Comparison of ENCODE assay signal across 31 cellular contexts in the genomic region with DNA sequence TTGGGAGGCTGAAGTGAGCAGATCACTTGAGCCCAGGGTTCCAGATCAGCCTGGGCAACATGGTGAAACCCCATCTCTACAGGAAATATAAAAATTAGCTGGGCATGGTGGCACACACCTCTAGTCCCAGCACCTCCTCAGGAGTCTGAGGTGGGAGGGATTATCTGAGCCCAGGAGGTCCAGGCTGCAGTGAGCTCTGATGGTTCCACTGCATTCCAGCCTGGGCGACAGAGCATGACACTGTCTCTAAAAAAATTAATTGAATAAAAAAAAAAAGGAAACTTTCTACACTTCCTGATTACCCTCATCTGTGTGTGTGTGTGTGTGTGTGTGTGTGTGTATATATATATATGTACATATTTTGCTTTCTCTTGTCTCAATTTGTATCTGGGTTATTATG.
"Had no signal": no experiment of that assay in that cellular context is flagged by ENCODE, and none has a peak within 500 bp of the region (broad histone marks: within the 10 kb centered on the region; RNA-seq: fewer than 3 reads in every experiment).

No MANE protein-coding gene starts in this region.

- ATAC-seq: activated CD4-positive, CD25-positive, alpha-beta regulatory T cell treated with anti-CD3 and anti-CD28 coated beads, Interleukin-2, amount 50 U/mL, for 24 hours; activated CD8-positive, alpha-beta memory T cell treated with anti-CD3 and anti-CD28 coated beads, Interleukin-2, amount 10 ng/mL, durations not matched to agents 7 days and 5 days; activated CD8-positive, alpha-beta T cell treated with anti-CD3 and anti-CD28 coated beads, Interleukin-2, amount 10 ng/mL, durations not matched to agents 7 days and 5 days; esophagus mucosa; heart left ventricle; T-cell had no signal

- H3K9me3 Mint-ChIP-seq: activated B cell treated with CpG ODN at 0.5 μM for 24 hours; activated CD4-positive, alpha-beta memory T cell treated with anti-CD3 and anti-CD28 coated beads for 36 hours; activated CD4-positive, alpha-beta T cell treated with anti-CD3 and anti-CD28 coated beads, Interleukin-2, amount 10 ng/mL, durations not matched to agents 24 days and 14 days; activated naive CD4-positive, alpha-beta T cell treated with anti-CD3 and anti-CD28 coated beads, Interleukin-2, amount 10 ng/mL, durations not matched to agents 7 days and 5 days; activated T-helper 1 cell treated with anti-CD3 and anti-CD28 coated beads, Interleukin-12 subunit alpha, Interleukin-12 subunit beta, Interleukin-2, Interleukin-4 antibody, amounts not matched to agents 30 ng/mL and 10 ng/mL and 1 ng/mL, durations not matched to agents 14 hours and 24 hours and 36 hours; activated T-helper 2 cell treated with anti-CD3 and anti-CD28 coated beads, Interferon-gamma antibody, Interleukin-2, Interleukin-4, amounts not matched to agents 10 μg/mL and 5 μg/mL and 100 μg/mL, durations not matched to agents 14 hours and 24 hours and 36 hours; central memory CD8-positive, alpha-beta T cell; dendritic cell treated with granulocyte-macrophage colony-stimulating factor and Interleukin-4, amounts not matched to agents 40 ng/mL and 50 ng/mL, for 4 days; endodermal cell; T-cell; T-helper 1 cell treated with Interleukin-12 subunit alpha and Interleukin-12 subunit beta and Interleukin-4 antibody, amounts not matched to agents 30 μg/mL and 1 μg/mL, for 36 hours had no signal

- H3K36me3 Mint-ChIP-seq: activated CD4-positive, alpha-beta memory T cell treated with anti-CD3 and anti-CD28 coated beads for 36 hours; activated naive CD4-positive, alpha-beta T cell treated with anti-CD3 and anti-CD28 coated beads, Interleukin-2, amount 10 ng/mL, durations not matched to agents 7 days and 5 days had no signal

- H3K4me1 Mint-ChIP-seq: activated CD4-positive, alpha-beta T cell treated with anti-CD3 and anti-CD28 coated beads, Interleukin-2, amount 10 ng/mL, durations not matched to agents 24 days and 14 days; activated CD8-positive, alpha-beta memory T cell treated with anti-CD3 and anti-CD28 coated beads, Interleukin-2, amount 10 ng/mL, durations not matched to agents 7 days and 5 days; activated naive CD4-positive, alpha-beta T cell treated with anti-CD3 and anti-CD28 coated beads, Interleukin-2, amount 10 ng/mL, durations not matched to agents 7 days and 5 days; central memory CD8-positive, alpha-beta T cell; endodermal cell; T-cell had no signal

- DNase-seq: activated B cell treated with CpG ODN at 0.5 μM for 24 hours; activated CD4-positive, alpha-beta memory T cell treated with anti-CD3 and anti-CD28 coated beads for 36 hours; activated CD4-positive, alpha-beta T cell treated with anti-CD3 and anti-CD28 coated beads, Interleukin-2, amount 10 ng/mL, durations not matched to agents 24 days and 14 days; activated CD8-positive, alpha-beta memory T cell treated with anti-CD3 and anti-CD28 coated beads, Interleukin-2, amount 10 ng/mL, durations not matched to agents 7 days and 5 days; activated CD8-positive, alpha-beta memory T cell treated with anti-CD3 and anti-CD28 coated beads, Interleukin-2, amount 50 U/mL, for 4 hours; activated CD8-positive, alpha-beta T cell treated with anti-CD3 and anti-CD28 coated beads, Interleukin-2, amount 10 ng/mL, durations not matched to agents 7 days and 5 days; activated effector memory CD4-positive, alpha-beta T cell treated with anti-CD3 and anti-CD28 coated beads, Interleukin-2, amount 50 U/mL, for 16 hours; activated naive CD4-positive, alpha-beta T cell; activated naive CD4-positive, alpha-beta T cell treated with anti-CD3 and anti-CD28 coated beads, Interleukin-2, amount 10 ng/mL, durations not matched to agents 7 days and 5 days; activated T-cell treated with anti-CD3 and anti-CD28 coated beads, Interleukin-2, amount 50 U/mL, for 1 hour; activated T-cell treated with anti-CD3 and anti-CD28 coated beads, Interleukin-2, amount 50 U/mL, for 48 hours; amniotic stem cell; anterior cingulate cortex; brain microvascular endothelial cell; dorsolateral prefrontal cortex; effector memory CD4-positive, alpha-beta T cell; endodermal cell; foreskin fibroblast; glutamatergic neuron; heart left ventricle; T-cell; T-helper 9 cell; WERI-Rb-1 had no signal

- H3K27ac Mint-ChIP-seq: activated B cell treated with CpG ODN at 0.5 μM for 24 hours; activated CD4-positive, alpha-beta memory T cell treated with anti-CD3 and anti-CD28 coated beads for 36 hours; activated CD4-positive, alpha-beta T cell treated with anti-CD3 and anti-CD28 coated beads, Interleukin-2, amount 10 ng/mL, durations not matched to agents 24 days and 14 days; activated CD8-positive, alpha-beta memory T cell treated with anti-CD3 and anti-CD28 coated beads, Interleukin-2, amount 10 ng/mL, durations not matched to agents 7 days and 5 days; activated CD8-positive, alpha-beta T cell treated with anti-CD3 and anti-CD28 coated beads, Interleukin-2, amount 10 ng/mL, durations not matched to agents 7 days and 5 days; activated naive CD4-positive, alpha-beta T cell treated with anti-CD3 and anti-CD28 coated beads, Interleukin-2, amount 10 ng/mL, durations not matched to agents 7 days and 5 days; activated naive CD8-positive, alpha-beta T cell; activated T-helper 1 cell treated with anti-CD3 and anti-CD28 coated beads, Interleukin-12 subunit alpha, Interleukin-12 subunit beta, Interleukin-2, Interleukin-4 antibody, amounts not matched to agents 30 ng/mL and 10 ng/mL and 1 ng/mL, durations not matched to agents 14 hours and 24 hours and 36 hours; activated T-helper 2 cell treated with anti-CD3 and anti-CD28 coated beads, Interferon-gamma antibody, Interleukin-2, Interleukin-4, amounts not matched to agents 10 μg/mL and 5 μg/mL and 100 μg/mL, durations not matched to agents 14 hours and 24 hours and 36 hours; dendritic cell treated with granulocyte-macrophage colony-stimulating factor and Interleukin-4, amounts not matched to agents 40 ng/mL and 50 ng/mL, for 4 days; endodermal cell; T-cell; T-helper 1 cell treated with Interleukin-12 subunit alpha and Interleukin-12 subunit beta and Interleukin-4 antibody, amounts not matched to agents 30 μg/mL and 1 μg/mL, for 36 hours had no signal

- H3K27me3 Mint-ChIP-seq: activated B cell treated with CpG ODN at 0.5 μM for 24 hours; activated CD4-positive, alpha-beta memory T cell treated with anti-CD3 and anti-CD28 coated beads for 36 hours; activated CD4-positive, alpha-beta T cell treated with anti-CD3 and anti-CD28 coated beads, Interleukin-2, amount 10 ng/mL, durations not matched to agents 24 days and 14 days; activated CD8-positive, alpha-beta memory T cell treated with anti-CD3 and anti-CD28 coated beads, Interleukin-2, amount 10 ng/mL, durations not matched to agents 7 days and 5 days; activated naive CD4-positive, alpha-beta T cell treated with anti-CD3 and anti-CD28 coated beads, Interleukin-2, amount 10 ng/mL, durations not matched to agents 7 days and 5 days; activated naive CD8-positive, alpha-beta T cell; central memory CD8-positive, alpha-beta T cell; T-cell had no signal

- H3K4me3 Mint-ChIP-seq: activated B cell treated with CpG ODN at 0.5 μM for 24 hours; activated CD4-positive, alpha-beta memory T cell treated with anti-CD3 and anti-CD28 coated beads for 36 hours; activated CD4-positive, alpha-beta T cell treated with anti-CD3 and anti-CD28 coated beads, Interleukin-2, amount 10 ng/mL, durations not matched to agents 24 days and 14 days; activated CD8-positive, alpha-beta memory T cell treated with anti-CD3 and anti-CD28 coated beads, Interleukin-2, amount 10 ng/mL, durations not matched to agents 7 days and 5 days; activated CD8-positive, alpha-beta T cell treated with anti-CD3 and anti-CD28 coated beads, Interleukin-2, amount 10 ng/mL, durations not matched to agents 7 days and 5 days; activated naive CD4-positive, alpha-beta T cell treated with anti-CD3 and anti-CD28 coated beads, Interleukin-2, amount 10 ng/mL, durations not matched to agents 7 days and 5 days; activated naive CD8-positive, alpha-beta T cell; activated T-helper 1 cell treated with anti-CD3 and anti-CD28 coated beads, Interleukin-12 subunit alpha, Interleukin-12 subunit beta, Interleukin-2, Interleukin-4 antibody, amounts not matched to agents 30 ng/mL and 10 ng/mL and 1 ng/mL, durations not matched to agents 14 hours and 24 hours and 36 hours; central memory CD8-positive, alpha-beta T cell; dendritic cell treated with granulocyte-macrophage colony-stimulating factor and Interleukin-4, amounts not matched to agents 40 ng/mL and 50 ng/mL, for 4 days; endodermal cell; T-cell; T-helper 1 cell treated with Interleukin-12 subunit alpha and Interleukin-12 subunit beta and Interleukin-4 antibody, amounts not matched to agents 30 μg/mL and 1 μg/mL, for 36 hours had no signal
